8 cellular contexts compared by ENCODE assay signal in genomic region chr19:43087702-43088340, GRCh38. TPM values are rescaled to one million over a fixed set of nuclear protein-coding genes. Genes with fewer than 3 reads are reported as not detected.
DNase-seq lines count a peak whose midpoint lies in the region; TF ChIP-seq lines count a peak whose summit lies in the region.
"Not testable (repeated sequence)": the region's sequence is repeated elsewhere in the genome, so short reads cannot be mapped to it uniquely, and the experiment has no call there.
"Had no signal": no experiment of that assay in that cellular context is flagged by ENCODE, and none has a peak within 500 bp of the region (broad histone marks: within the 10 kb centered on the region; RNA-seq: fewer than 3 reads in every experiment).

No MANE protein-coding gene starts in this region.

- not testable (repeated sequence) for H3K4me3 Mint-ChIP-seq in activated CD4-positive, alpha-beta memory T cell treated with anti-CD3 and anti-CD28 coated beads for 36 hours; chondrocyte (ENCODE audit: unreplicated experiment)

- not testable (repeated sequence) for H3K4me2 ChIP-seq in OCI-LY1 (ENCODE audit: low read length)

- H3K27me3 Mint-ChIP-seq in activated CD4-positive, alpha-beta memory T cell treated with anti-CD3 and anti-CD28 coated beads for 36 hours: peaks cover 18% of the 10 kb centered on the region
- not testable (repeated sequence) for H3K27me3 Mint-ChIP-seq in chondrocyte (ENCODE audit: low read depth)

- not testable (repeated sequence) for H3K36me3 Mint-ChIP-seq in activated CD4-positive, alpha-beta memory T cell treated with anti-CD3 and anti-CD28 coated beads for 36 hours; chondrocyte (ENCODE audit: low read depth)

- not testable (repeated sequence) for H3K9ac ChIP-seq in OCI-LY1 (ENCODE audit: low read length)

- peak; percentile 59 for TF ChIP-seq CTCF in LNCAP (IDR thresholded peaks at IDR 0.05)
- TF ChIP-seq CTCF in OCI-LY1 (IDR thresholded peaks at IDR 0.05; ENCODE audit: low read length): peak; percentile 50
- peak; percentile 55 for TF ChIP-seq CTCF in chondrocyte (IDR thresholded peaks at IDR 0.05)

- not testable (repeated sequence) for H4K20me1 ChIP-seq in OCI-LY1 (ENCODE audit: insufficient read depth, low read length)

- H3K9me3 Mint-ChIP-seq in activated CD4-positive, alpha-beta memory T cell treated with anti-CD3 and anti-CD28 coated beads for 36 hours: not testable (repeated sequence)
- peaks cover 49% of the 10 kb centered on the region for H3K9me3 Mint-ChIP-seq in chondrocyte (ENCODE audit: low read depth)

- not testable (repeated sequence) for H3K36me3 ChIP-seq in OCI-LY1 (ENCODE audit: insufficient read depth, low read length)

- not testable (repeated sequence) for H3K4me1 ChIP-seq in OCI-LY1 (ENCODE audit: insufficient read depth, low read length, severe bottlenecking)

- not testable (repeated sequence) for H3K9me3 ChIP-seq in OCI-LY1 (ENCODE audit: low read length)

- not testable (repeated sequence) for H2AFZ ChIP-seq in OCI-LY1 (ENCODE audit: low read length)

- H3K9me2 ChIP-seq in OCI-LY1 (ENCODE audit: low read depth, low read length): not testable (repeated sequence)

- not testable (repeated sequence) for H3K27me3 ChIP-seq in OCI-LY1 (ENCODE audit: insufficient read depth, low read length)

- CTCF ChIA-PET in activated CD4-positive, alpha-beta memory T cell treated with anti-CD3 and anti-CD28 coated beads for 36 hours (lab: Charles Lee): not testable (repeated sequence)

- H3K79me2 ChIP-seq in OCI-LY1 (ENCODE audit: insufficient read depth, low read length): not testable (repeated sequence)

- DNase-seq in EL (peak; percentile 84), hypothalamus (lab: John Stamatoyannopoulos, UW) (peak in 29 of 51 donors; percentile 0 to 69 (median 15)), posterior vena cava (ENCODE audit: low spot score) (peak; percentile 87)
- DNase-seq in activated CD4-positive, alpha-beta memory T cell treated with anti-CD3 and anti-CD28 coated beads for 36 hours: peak; percentile 37
- not testable (repeated sequence) for DNase-seq in chondrocyte (ENCODE audit: low spot score)

- POLR2A ChIA-PET in activated CD4-positive, alpha-beta memory T cell treated with anti-CD3 and anti-CD28 coated beads for 36 hours (lab: Charles Lee): not testable (repeated sequence)

- H3K4me1 Mint-ChIP-seq in activated CD4-positive, alpha-beta memory T cell treated with anti-CD3 and anti-CD28 coated beads for 36 hours (ENCODE audit: low read depth); chondrocyte (ENCODE audit: low read depth): not testable (repeated sequence)

- H3K4me3 ChIP-seq in OCI-LY1 (ENCODE audit: low read depth, low read length, poor library complexity, severe bottlenecking): not testable (repeated sequence)

- H3K27ac ChIP-seq in OCI-LY1 (ENCODE audit: low read depth, low read length, poor library complexity, severe bottlenecking): not testable (repeated sequence)

- H3K27ac Mint-ChIP-seq in activated CD4-positive, alpha-beta memory T cell treated with anti-CD3 and anti-CD28 coated beads for 36 hours; chondrocyte (ENCODE audit: unreplicated experiment): not testable (repeated sequence)

- not testable (repeated sequence) for H3F3A ChIP-seq in OCI-LY1 (ENCODE audit: insufficient read depth, low read length)

- intact Hi-C loops in activated CD4-positive, alpha-beta memory T cell treated with anti-CD3 and anti-CD28 coated beads for 36 hours (cut with micrococcal nuclease); posterior vena cava (cut with DNase I): not testable (repeated sequence)

RNA-seq across cellular contexts. Expression of gene PSG2, which starts 5.3 kb away (rescaled TPM):
- not detected for total RNA-seq in activated CD4-positive, alpha-beta memory T cell treated with anti-CD3 and anti-CD28 coated beads for 36 hours
- 0.44 TPM in 1 of 3 replicates, not detected in the others for total RNA-seq in chondrocyte
- not detected for total RNA-seq in posterior vena cava
- total RNA-seq: vagina had no signal
